In genomic region chr19:44741258-44741731, GRCh38 we compare ENCODE assay signal across 10 cellular contexts. TPM values are rescaled to one million over a fixed set of nuclear protein-coding genes. Genes with fewer than 3 reads are reported as not detected.
DNase-seq lines count a peak whose midpoint lies in the region; ATAC-seq and TF ChIP-seq lines count a peak whose summit lies in the region.
"Had no signal": no experiment of that assay in that cellular context is flagged by ENCODE, and none has a peak within 500 bp of the region (broad histone marks: within the 10 kb centered on the region; RNA-seq: fewer than 3 reads in every experiment).

No MANE protein-coding gene starts in this region.

- peak overlapping the region; percentile 65; the same call in 1 of the 2 replicates for H2AFZ ChIP-seq in OCI-LY7 (ENCODE audit: low read length)

- WGBS in esophagus muscularis mucosa: 39% methylated on average over 6 of the region's 6 CpGs
- 35% methylated on average over 6 of the region's 6 CpGs for WGBS in prostate gland

- peaks cover 6% of the 10 kb centered on the region for H3K27me3 Mint-ChIP-seq in CD4-positive, CD25-positive, alpha-beta regulatory T cell
- H3K27me3 Mint-ChIP-seq in T-helper 2 cell treated with Interferon-gamma antibody and Interleukin-4, amounts not matched to agents 5 μg/mL and 100 μg/mL, for 36 hours (ENCODE audit: low read depth): peaks cover 2% of the 10 kb centered on the region

- peaks cover 6% of the 10 kb centered on the region for H3K4me1 ChIP-seq in CD4-positive, CD25-positive, alpha-beta regulatory T cell (ENCODE audit: control insufficient read depth, insufficient read depth, low read length, poor library complexity, severe bottlenecking)
- H3K4me1 ChIP-seq in OCI-LY7 (ENCODE audit: insufficient read depth, low read length, poor library complexity, severe bottlenecking) (peaks cover 25% of the 10 kb centered on the region), esophagus muscularis mucosa (peaks cover 56 to 75% (median 69%) of the 10 kb centered on the region in 4 donors), prostate gland (replicated peaks) (peaks cover 16% of the 10 kb centered on the region)

- TF ChIP-seq CTCF in OCI-LY7 (conservative IDR thresholded peaks at IDR 0.05; ENCODE audit: low read length): no peak
- no peak for TF ChIP-seq CTCF in esophagus muscularis mucosa (IDR thresholded peaks at IDR 0.05)
- TF ChIP-seq CTCF in prostate gland (IDR thresholded peaks at IDR 0.05): no peak

- no peaks in the 10 kb centered on the region for H3K9me3 Mint-ChIP-seq in CD4-positive, CD25-positive, alpha-beta regulatory T cell
- H3K9me3 Mint-ChIP-seq in T-helper 2 cell treated with Interferon-gamma antibody and Interleukin-4, amounts not matched to agents 5 μg/mL and 100 μg/mL, for 36 hours: no peaks in the 10 kb centered on the region
- H3K9me3 Mint-ChIP-seq: stimulated activated naive CD8-positive, alpha-beta T cell treated with anti-CD3 and anti-CD28 coated beads, Interleukin-15, Interleukin-2, amounts not matched to agents 100 ng/mL and 50 ng/mL, for 24 hours had no signal

- H3K36me3 ChIP-seq in CD4-positive, CD25-positive, alpha-beta regulatory T cell (ENCODE audit: control insufficient read depth, insufficient read depth, low read length): no peaks in the 10 kb centered on the region
- H3K36me3 ChIP-seq in OCI-LY7 (ENCODE audit: insufficient read depth, low read length): no peaks in the 10 kb centered on the region
- H3K36me3 ChIP-seq in esophagus muscularis mucosa: no peaks in the 10 kb centered on the region
- no peaks in the 10 kb centered on the region for H3K36me3 ChIP-seq in prostate gland

- peak; percentile 35 to 65 for ATAC-seq in CD4-positive, CD25-positive, alpha-beta regulatory T cell (ENCODE audit: low read depth in 2 of 2)
- no peak for ATAC-seq in HG02610 (IDR thresholded peaks at IDR 0.05; ENCODE audit: unreplicated experiment)

- H3K9me3 ChIP-seq in CD4-positive, CD25-positive, alpha-beta regulatory T cell (ENCODE audit: control insufficient read depth in 2 of 2, low read length in 2 of 2): no peaks in the 10 kb centered on the region
- H3K9me3 ChIP-seq in OCI-LY7 (ENCODE audit: low read length) (no peaks in the 10 kb centered on the region), esophagus muscularis mucosa (no peaks in the 10 kb centered on the region), prostate gland (no peaks in the 10 kb centered on the region)

- no peaks in the 10 kb centered on the region for H4K20me1 ChIP-seq in OCI-LY7 (ENCODE audit: insufficient read depth, low read length)

- H3K27ac Mint-ChIP-seq in CD4-positive, CD25-positive, alpha-beta regulatory T cell: peak overlapping the region; percentile 32 to 89 (median 41)
- no peak overlapping the region for H3K27ac Mint-ChIP-seq in T-helper 2 cell treated with Interferon-gamma antibody and Interleukin-4, amounts not matched to agents 5 μg/mL and 100 μg/mL, for 36 hours
- H3K27ac Mint-ChIP-seq: stimulated activated naive CD8-positive, alpha-beta T cell treated with anti-CD3 and anti-CD28 coated beads, Interleukin-15, Interleukin-2, amounts not matched to agents 100 ng/mL and 50 ng/mL, for 24 hours had no signal

- H3K27me3 ChIP-seq in CD4-positive, CD25-positive, alpha-beta regulatory T cell (ENCODE audit: control insufficient read depth, insufficient read depth, low read length): no peaks in the 10 kb centered on the region
- H3K27me3 ChIP-seq in esophagus muscularis mucosa (no peaks in the 10 kb centered on the region), prostate gland (replicated peaks; ENCODE audit: insufficient read depth) (no peaks in the 10 kb centered on the region)

- H3K4me3 ChIP-seq in CD4-positive, CD25-positive, alpha-beta regulatory T cell (ENCODE audit: low read depth, low read length): no peak overlapping the region
- H3K4me3 ChIP-seq in OCI-LY7 (ENCODE audit: low read depth, low read length, poor library complexity, severe bottlenecking) (no peak overlapping the region), esophagus muscularis mucosa (peak overlapping the region in 1 of 4 donors; percentile 6), prostate gland (no peak overlapping the region)

- DNase-seq in CD4-positive, CD25-positive, alpha-beta regulatory T cell: peak in 2 of 3 donors; percentile 41 to 61
- DNase-seq in OCI-LY7 (ENCODE audit: low spot score) (peak; percentile 34), esophagus muscularis mucosa (ENCODE audit: extremely low spot score) (no peak), prostate gland (ENCODE audit: low spot score) (peak; percentile 63), AML-193 (lab: John Stamatoyannopoulos, UW) (no peak)
- no peak for DNase-seq in T-helper 2 cell treated with Interferon-gamma antibody and Interleukin-4, amounts not matched to agents 5 μg/mL and 100 μg/mL, for 36 hours (ENCODE audit: low spot score)
- DNase-seq in effector CD8-positive, alpha-beta T cell (lab: John Stamatoyannopoulos, UW): no peak
- DNase-seq: effector CD4-positive, alpha-beta T cell had no signal

- no TSS peak for BruUV-seq in OCI-LY7 (replicated peaks; lab: Mats Ljungman, UMichigan)

- peak overlapping the region in 3 of 4 donors; percentile 20 to 71 (median 21) for H3K4me3 Mint-ChIP-seq in CD4-positive, CD25-positive, alpha-beta regulatory T cell
- H3K4me3 Mint-ChIP-seq in T-helper 2 cell treated with Interferon-gamma antibody and Interleukin-4, amounts not matched to agents 5 μg/mL and 100 μg/mL, for 36 hours: no peak overlapping the region
- H3K4me3 Mint-ChIP-seq: stimulated activated naive CD8-positive, alpha-beta T cell treated with anti-CD3 and anti-CD28 coated beads, Interleukin-15, Interleukin-2, amounts not matched to agents 100 ng/mL and 50 ng/mL, for 24 hours had no signal

- H3K4me2 ChIP-seq in OCI-LY7 (ENCODE audit: low read length): peak overlapping the region; percentile 25; the same call in 1 of the 2 replicates

- intact Hi-C loops in OCI-LY7 (cut with micrococcal nuclease; ENCODE audit: unreplicated experiment) (no loop called here), esophagus muscularis mucosa (cut with DNase I) (no loop called here), prostate gland (cut with DNase I) (no loop called here)

- POLR2A ChIA-PET in OCI-LY7 (lab: Charles Lee): interaction anchor here (0.6 to 0.9 kb wide), 2 partner anchors 12 to 104 kb away, joined by 3 read pairs; no protein-coding TSS in a partner anchor

- no peaks in the 10 kb centered on the region for H3K36me3 Mint-ChIP-seq in CD4-positive, CD25-positive, alpha-beta regulatory T cell
- no peaks in the 10 kb centered on the region for H3K36me3 Mint-ChIP-seq in T-helper 2 cell treated with Interferon-gamma antibody and Interleukin-4, amounts not matched to agents 5 μg/mL and 100 μg/mL, for 36 hours (ENCODE audit: low read depth)

- no peaks in the 10 kb centered on the region for H3K79me2 ChIP-seq in OCI-LY7 (ENCODE audit: insufficient read depth, low read depth, low read length)

- CTCF ChIA-PET in OCI-LY7 (lab: Charles Lee; ENCODE audit: unreplicated experiment): no interaction called here

- peak overlapping the region; percentile 47 for H3K27ac ChIP-seq in CD4-positive, CD25-positive, alpha-beta regulatory T cell (ENCODE audit: insufficient read depth, low read length, poor library complexity, severe bottlenecking)
- H3K27ac ChIP-seq in OCI-LY7 (ENCODE audit: low read depth, low read length, poor library complexity, severe bottlenecking) (peak overlapping the region; percentile 16), esophagus muscularis mucosa (replicated peaks in 1 of 4) (peak overlapping the region; percentile 89 to 96 (median 94)), prostate gland (peak overlapping the region; percentile 88 to 92)

- TF ChIP-seq EP300 in esophagus muscularis mucosa (IDR thresholded peaks at IDR 0.05): no peak

- peaks cover 5 to 29% (median 10%) of the 10 kb centered on the region in 4 donors for H3K4me1 Mint-ChIP-seq in CD4-positive, CD25-positive, alpha-beta regulatory T cell
- peaks cover 19% of the 10 kb centered on the region for H3K4me1 Mint-ChIP-seq in T-helper 2 cell treated with Interferon-gamma antibody and Interleukin-4, amounts not matched to agents 5 μg/mL and 100 μg/mL, for 36 hours (ENCODE audit: low read depth)

- no peaks in the 10 kb centered on the region for H3K9me2 ChIP-seq in OCI-LY7 (ENCODE audit: insufficient read depth, low read length)

- TF ChIP-seq POLR2A in esophagus muscularis mucosa (IDR thresholded peaks at IDR 0.05; ENCODE audit: low read depth) (no peak), prostate gland (IDR thresholded peaks at IDR 0.05) (no peak)

RNA-seq across cellular contexts. Expression of gene BCL3, which starts 7.2 kb away (rescaled TPM):
- total RNA-seq in CD4-positive, CD25-positive, alpha-beta regulatory T cell: 231 TPM
- polyA plus RNA-seq in CD4-positive, CD25-positive, alpha-beta regulatory T cell: 10 to 100 TPM in 1 of 4 donors, 1 to 10 TPM in 3; 3.4 to 12.5 (median 5.4) TPM
- 5.8 and 10.2 TPM in 2 replicates for total RNA-seq in OCI-LY7 (2014; rRNA removed; shearing (Covaris generic))
- total RNA-seq in OCI-LY7 (2022) (18.6 and 22.9 TPM in 2 replicates), esophagus muscularis mucosa (100 to 1,000 TPM in 1 of 4 donors, 10 to 100 TPM in 2, 1 to 10 TPM in 1; 10.0 to 147 (median 20.2) TPM), prostate gland (10 to 100 TPM; 22.6 to 44.0 TPM)

RNA-seq across cellular contexts. Expression of gene CBLC, which starts 36.4 kb away (rescaled TPM):
- total RNA-seq in CD4-positive, CD25-positive, alpha-beta regulatory T cell: not detected
- not detected for polyA plus RNA-seq in CD4-positive, CD25-positive, alpha-beta regulatory T cell
- not detected in 2 replicates for total RNA-seq in OCI-LY7 (2014; rRNA removed; shearing (Covaris generic))
- total RNA-seq in OCI-LY7 (2022) (not detected in 2 replicates), esophagus muscularis mucosa (under 1 TPM in 2 of 4 donors, not detected in 2; 0.34 to 0.50 TPM), prostate gland (10 to 100 TPM; 30.1 to 33.6 TPM)

RNA-seq across cellular contexts. Expression of gene CEACAM16, which starts 42.3 kb away (rescaled TPM):
- not detected for total RNA-seq in CD4-positive, CD25-positive, alpha-beta regulatory T cell
- not detected for polyA plus RNA-seq in CD4-positive, CD25-positive, alpha-beta regulatory T cell
- total RNA-seq in OCI-LY7 (2014; rRNA removed; shearing (Covaris generic)): not detected in 2 replicates
- total RNA-seq in OCI-LY7 (2022) (not detected in 2 replicates), esophagus muscularis mucosa (not detected), prostate gland (not detected)

Comparison
In these comparisons a context has a peak if more than half of its experiments do, and no peak if none do; other contexts are left out.
1. DNase-seq: peak in CD4-positive, CD25-positive, alpha-beta regulatory T cell (2 of 3), OCI-LY7 (single experiment) and prostate gland (single experiment); none in esophagus muscularis mucosa (single experiment), T-helper 2 cell treated with Interferon-gamma antibody and Interleukin-4, amounts not matched to agents 5 μg/mL and 100 μg/mL, for 36 hours (single experiment), effector CD8-positive, alpha-beta T cell (single experiment) and AML-193 (0 of 2).
2. H3K27ac ChIP-seq: peak in every context shown above with its lines; median percentile 94 in esophagus muscularis mucosa; 90 in prostate gland; 47 in CD4-positive, CD25-positive, alpha-beta regulatory T cell; 16 in OCI-LY7.
3. RNA of gene CBLC, which starts 36.4 kb away (total RNA-seq): 30.1 to 33.6 TPM in prostate gland; 0.34 to 0.50 TPM in esophagus muscularis mucosa, not detected in CD4-positive, CD25-positive, alpha-beta regulatory T cell (single experiment) and not detected in OCI-LY7; every median in the first group is over 10 times any median in the second.